ENCODE assay signal across 8 cellular contexts in genomic region chr7:120858299-120858636, GRCh38. TPM values are rescaled to one million over a fixed set of nuclear protein-coding genes. Genes with fewer than 3 reads are reported as not detected.
A peak's percentile ranks its signal among the peaks of the same experiment; 100 is the strongest.
DNase-seq lines count a peak whose midpoint lies in the region; ATAC-seq and TF ChIP-seq lines count a peak whose summit lies in the region.

No MANE protein-coding gene starts in this region.

- H4K20me1 ChIP-seq in SK-N-SH (ENCODE audit: insufficient read depth): no peaks in the 10 kb centered on the region

- 0 out of 2 replicates have a peak, but pooled peaks cover 3% of the 10 kb centered on the region for H3K9me2 ChIP-seq in SK-N-SH

- TF ChIP-seq CTCF in SK-N-SH (IDR thresholded peaks at IDR 0.05) (no peak), foreskin keratinocyte (conservative IDR thresholded peaks at IDR 0.05) (no peak), retinal pigment epithelial cell (conservative IDR thresholded peaks at IDR 0.05; ENCODE audit: low read depth, low read length) (no peak)

- CTCF ChIA-PET in SK-N-SH (lab: Yijun Ruan, JAX): interaction anchor here (0.7 to 3.6 kb wide), 11 partner anchors 9 to 227 kb away, joined by 3 to 24 read pairs (median 5); no protein-coding TSS in a partner anchor

- ATAC-seq in GM19351 (IDR thresholded peaks at IDR 0.05; ENCODE audit: unreplicated experiment) (peak; percentile 1), foreskin keratinocyte (peak; percentile 5)

- peaks cover 35% of the 10 kb centered on the region for H3K27me3 ChIP-seq in SK-N-SH (ENCODE audit: insufficient read depth)
- H3K27me3 ChIP-seq in foreskin keratinocyte: peaks cover 25% of the 10 kb centered on the region

- H3K36me3 ChIP-seq in SK-N-SH (replicated peaks in 1 of 2; ENCODE audit: control insufficient read depth in 1 of 2, insufficient read depth in 2 of 2, low read length in 1 of 2): no peaks in the 10 kb centered on the region

- H2AFZ ChIP-seq in SK-N-SH (ENCODE audit: low read depth): peak overlapping the region; percentile 73

- POLR2A ChIA-PET in SK-N-SH (lab: Yijun Ruan, JAX): interaction anchor here (0.7 kb wide), 1 partner anchor 38 kb away, joined by 4 read pairs; no protein-coding TSS in a partner anchor

- H3K9me3 ChIP-seq in SK-N-SH: no peaks in the 10 kb centered on the region

- TF ChIP-seq EP300 in SK-N-SH (IDR thresholded peaks at IDR 0.05; ENCODE audit: borderline replicate concordance in 1 of 2, low read depth in 1 of 2, low read length in 1 of 2): no peak

- H3K4me3 ChIP-seq in SK-N-SH (ENCODE audit: low read depth in 2 of 2, low read length in 1 of 2): peak overlapping the region; percentile 64 to 66
- H3K4me3 ChIP-seq in retinal pigment epithelial cell (ENCODE audit: low read length): peak overlapping the region; percentile 84

- H3K4me2 ChIP-seq in SK-N-SH: peak overlapping the region; percentile 95

- TF ChIP-seq RAD21 in SK-N-SH (IDR thresholded peaks at IDR 0.05; ENCODE audit: low read length): no peak

- H3K9ac ChIP-seq in SK-N-SH: no peak overlapping the region; the same call in 1 of the 2 replicates

- H3F3A ChIP-seq in SK-N-SH (replicated peaks; ENCODE audit: insufficient read depth): peaks cover 6% of the 10 kb centered on the region

- 13% methylated on average over 4 of the region's 4 CpGs for WGBS in SK-N-SH (ENCODE audit: low lambda C conversion rate)

- H3K4me1 ChIP-seq in SK-N-SH (ENCODE audit: control insufficient read depth in 1 of 2, insufficient read depth in 2 of 2, low read depth in 1 of 2, low read length in 1 of 2): peaks cover 0 to 11% of the 10 kb centered on the region in 2 experiments; a peak in 2 of 4 replicates
- H3K4me1 ChIP-seq in foreskin keratinocyte: no peaks in the 10 kb centered on the region

- no peaks in the 10 kb centered on the region for H3K79me2 ChIP-seq in SK-N-SH (ENCODE audit: insufficient read depth)

- no peak overlapping the region for H3K27ac ChIP-seq in SK-N-SH (ENCODE audit: low read depth in 2 of 2, low read length in 1 of 2)
- H3K27ac ChIP-seq in foreskin keratinocyte: no peak overlapping the region

- DNase-seq in SK-N-SH (no peak), foreskin keratinocyte (no peak), retinal pigment epithelial cell (ENCODE audit: low read depth) (no peak), ureter (ENCODE audit: low spot score) (no peak), SHP77 treated with DMSO at 0.1 percent for 48 hours (lab: John Stamatoyannopoulos, UW) (no peak)
- no peak for DNase-seq in stimulated activated CD8-positive, alpha-beta memory T cell treated with anti-CD3 and anti-CD28 coated beads, Interleukin-4, amount 100 ng/mL, for 48 hours
- DNase-seq in activated CD4-positive, alpha-beta T cell treated with anti-CD3 and anti-CD28 coated beads, Interleukin-2, amount 50 U/mL, for 4 hours: no peak

TF ChIP-seq in SK-N-SH, 30 proteins besides CTCF, POLR2A, EP300 and RAD21:
- TF ChIP-seq FOSL2 (IDR thresholded peaks at IDR 0.05; ENCODE audit: borderline replicate concordance, low read depth): no peak
- TF ChIP-seq RFX5 (IDR thresholded peaks at IDR 0.05; ENCODE audit: low read length): no peak
- TF ChIP-seq SMC3 (IDR thresholded peaks at IDR 0.05; ENCODE audit: low read depth, low read length): no peak
- no peak for TF ChIP-seq USF1 (IDR thresholded peaks at IDR 0.05; ENCODE audit: borderline replicate concordance, low read depth)
- TF ChIP-seq RXRA (IDR thresholded peaks at IDR 0.05; ENCODE audit: borderline replicate concordance, low read depth): no peak
- TF ChIP-seq POLR2AphosphoS5 (IDR thresholded peaks at IDR 0.05; ENCODE audit: low read depth, low read length): no peak
- no peak for TF ChIP-seq TAF1 (IDR thresholded peaks at IDR 0.05; ENCODE audit: borderline replicate concordance, low read depth, low read length)
- TF ChIP-seq MAX (IDR thresholded peaks at IDR 0.05; ENCODE audit: low read depth): no peak
- TF ChIP-seq MEF2A (IDR thresholded peaks at IDR 0.05; ENCODE audit: borderline replicate concordance, low read depth): no peak
- TF ChIP-seq REST (IDR thresholded peaks at IDR 0.05; ENCODE audit: low read depth, low read length): no peak
- no peak for TF ChIP-seq YY1 (IDR thresholded peaks at IDR 0.05; ENCODE audit: low read depth)
- no peak for TF ChIP-seq ELF1 (IDR thresholded peaks at IDR 0.05)

RNA-seq across cellular contexts. Expression of gene TSPAN12, which starts 0.3 kb away (rescaled TPM):
- polyA plus RNA-seq in SK-N-SH (2012; rRNA removed) (0.21 TPM in 1 of 2 replicates, not detected in the other), foreskin keratinocyte (0.29 and 0.39 TPM in 2 replicates)
- polyA plus RNA-seq in SK-N-SH (2012; cell fraction: cytosol; rRNA removed): 0.10 and 0.14 TPM in 2 replicates
- 0.05 TPM in 2 replicates for polyA plus RNA-seq in SK-N-SH (2012; cell fraction: nucleus; rRNA removed)
- total RNA-seq in foreskin keratinocyte (0.46 and 1.1 TPM in 2 replicates), ureter (18.8 TPM)
